In genomic region chr19:1086618-1087017, GRCh38 we compare ENCODE assay signal across 18 cellular contexts. TPM values are rescaled to one million over a fixed set of nuclear protein-coding genes. Genes with fewer than 3 reads are reported as not detected.
DNase-seq lines count a peak whose midpoint lies in the region; ATAC-seq and TF ChIP-seq lines count a peak whose summit lies in the region.
"Had no signal": no experiment of that assay in that cellular context is flagged by ENCODE, and none has a peak within 500 bp of the region (broad histone marks: within the 10 kb centered on the region; RNA-seq: fewer than 3 reads in every experiment).

No MANE protein-coding gene starts in this region.

- WGBS in transverse colon (ENCODE audit: low coverage in 1 of 2), 2 donors, result 65 to 76% methylated on average over 4 to 21 of the region's 21 CpGs
- WGBS in esophagus muscularis mucosa, result 80% methylated on average over 20 of the region's 21 CpGs

- H3K27ac ChIP-seq in transverse colon, result peak overlapping the region in 1 of 4 donors; percentile 56
- H3K27ac ChIP-seq in esophagus muscularis mucosa (replicated peaks in 1 of 4), result no peak overlapping the region
- H3K27ac ChIP-seq: GM23248 had no signal

- peaks cover 39% of the 10 kb centered on the region for H3K36me3 Mint-ChIP-seq in activated naive CD4-positive, alpha-beta T cell treated with anti-CD3 and anti-CD28 coated beads, Interleukin-2, amount 10 ng/mL, durations not matched to agents 7 days and 5 days
- H3K36me3 Mint-ChIP-seq in activated naive CD4-positive, alpha-beta T cell treated with anti-CD3 and anti-CD28 coated beads, Interleukin-2, amount 50 U/mL, for 72 hours, result peaks cover 0 to 9% of the 10 kb centered on the region in 2 donors
- H3K36me3 Mint-ChIP-seq in activated T-helper 1 cell treated with anti-CD3 and anti-CD28 coated beads, Interleukin-12 subunit alpha, Interleukin-12 subunit beta, Interleukin-2, Interleukin-4 antibody, amounts not matched to agents 30 ng/mL and 10 ng/mL and 1 ng/mL, durations not matched to agents 14 hours and 24 hours and 36 hours (ENCODE audit: low read depth), result peaks cover 20% of the 10 kb centered on the region
- peaks cover 100% of the 10 kb centered on the region for H3K36me3 Mint-ChIP-seq in stimulated activated effector memory CD8-positive, alpha-beta T cell treated with anti-CD3 and anti-CD28 coated beads, Interleukin-12 subunit alpha, Interleukin-12 subunit beta, amount 100 ng/mL, for 72 hours

- no peak overlapping the region for H3K4me3 Mint-ChIP-seq in activated naive CD4-positive, alpha-beta T cell treated with anti-CD3 and anti-CD28 coated beads, Interleukin-2, amount 10 ng/mL, durations not matched to agents 7 days and 5 days
- H3K4me3 Mint-ChIP-seq in activated T-helper 1 cell treated with anti-CD3 and anti-CD28 coated beads, Interleukin-12 subunit alpha, Interleukin-12 subunit beta, Interleukin-2, Interleukin-4 antibody, amounts not matched to agents 30 ng/mL and 10 ng/mL and 1 ng/mL, durations not matched to agents 14 hours and 24 hours and 36 hours, result no peak overlapping the region
- no peak overlapping the region for H3K4me3 Mint-ChIP-seq in stimulated activated effector memory CD8-positive, alpha-beta T cell treated with anti-CD3 and anti-CD28 coated beads, Interleukin-12 subunit alpha, Interleukin-12 subunit beta, amount 100 ng/mL, for 72 hours

- H3K4me1 Mint-ChIP-seq in activated naive CD4-positive, alpha-beta T cell treated with anti-CD3 and anti-CD28 coated beads, Interleukin-2, amount 10 ng/mL, durations not matched to agents 7 days and 5 days, result peaks cover 64% of the 10 kb centered on the region
- peaks cover 25% of the 10 kb centered on the region for H3K4me1 Mint-ChIP-seq in activated T-helper 1 cell treated with anti-CD3 and anti-CD28 coated beads, Interleukin-12 subunit alpha, Interleukin-12 subunit beta, Interleukin-2, Interleukin-4 antibody, amounts not matched to agents 30 ng/mL and 10 ng/mL and 1 ng/mL, durations not matched to agents 14 hours and 24 hours and 36 hours (ENCODE audit: low read depth)
- H3K4me1 Mint-ChIP-seq in stimulated activated effector memory CD8-positive, alpha-beta T cell treated with anti-CD3 and anti-CD28 coated beads, Interleukin-12 subunit alpha, Interleukin-12 subunit beta, amount 100 ng/mL, for 72 hours, result peaks cover 46% of the 10 kb centered on the region

- TF ChIP-seq CTCF in transverse colon (IDR thresholded peaks at IDR 0.05) (no peak), esophagus muscularis mucosa (IDR thresholded peaks at IDR 0.05) (no peak)

- peaks cover 5% of the 10 kb centered on the region for H3K27me3 Mint-ChIP-seq in activated naive CD4-positive, alpha-beta T cell treated with anti-CD3 and anti-CD28 coated beads, Interleukin-2, amount 10 ng/mL, durations not matched to agents 7 days and 5 days
- no peaks in the 10 kb centered on the region for H3K27me3 Mint-ChIP-seq in activated T-helper 1 cell treated with anti-CD3 and anti-CD28 coated beads, Interleukin-12 subunit alpha, Interleukin-12 subunit beta, Interleukin-2, Interleukin-4 antibody, amounts not matched to agents 30 ng/mL and 10 ng/mL and 1 ng/mL, durations not matched to agents 14 hours and 24 hours and 36 hours (ENCODE audit: insufficient read depth)

- TF ChIP-seq EP300 in transverse colon (IDR thresholded peaks at IDR 0.05; ENCODE audit: low read depth) (no peak), esophagus muscularis mucosa (IDR thresholded peaks at IDR 0.05) (no peak)

- in situ Hi-C loops in transverse colon (cut with MboI; ENCODE audit: low pct_ligation_motif_present in 1 of 4, low pct_unique_long_range_greater_than_20kb in 1 of 4, low sequenced_read_pairs in 3 of 4), result no loop called here

- H3K4me1 ChIP-seq in transverse colon (peaks cover 3 to 38% (median 20%) of the 10 kb centered on the region in 4 donors), esophagus muscularis mucosa (peaks cover 5 to 46% (median 35%) of the 10 kb centered on the region in 4 donors)
- H3K4me1 ChIP-seq: testis had no signal

- H3K27ac Mint-ChIP-seq in activated naive CD4-positive, alpha-beta T cell treated with anti-CD3 and anti-CD28 coated beads, Interleukin-2, amount 10 ng/mL, durations not matched to agents 7 days and 5 days, result peak overlapping the region; percentile 78
- H3K27ac Mint-ChIP-seq in activated naive CD4-positive, alpha-beta T cell treated with anti-CD3 and anti-CD28 coated beads, Interleukin-2, amount 50 U/mL, for 72 hours, result peak overlapping the region in 1 of 2 donors; percentile 79
- H3K27ac Mint-ChIP-seq in activated T-helper 1 cell treated with anti-CD3 and anti-CD28 coated beads, Interleukin-12 subunit alpha, Interleukin-12 subunit beta, Interleukin-2, Interleukin-4 antibody, amounts not matched to agents 30 ng/mL and 10 ng/mL and 1 ng/mL, durations not matched to agents 14 hours and 24 hours and 36 hours, result peak overlapping the region; percentile 81
- H3K27ac Mint-ChIP-seq in stimulated activated effector memory CD8-positive, alpha-beta T cell treated with anti-CD3 and anti-CD28 coated beads, Interleukin-12 subunit alpha, Interleukin-12 subunit beta, amount 100 ng/mL, for 72 hours, result peak overlapping the region; percentile 94

- TF ChIP-seq POLR2A in GM18505 (IDR thresholded peaks at IDR 0.05; ENCODE audit: borderline replicate concordance, extremely low read depth, insufficient read depth, insufficient read length), result peak; percentile 23
- no peak for TF ChIP-seq POLR2A in transverse colon (IDR thresholded peaks at IDR 0.05)
- no peak for TF ChIP-seq POLR2A in esophagus muscularis mucosa (IDR thresholded peaks at IDR 0.05; ENCODE audit: low read depth)

- intact Hi-C loops in activated T-helper 1 cell treated with anti-CD3 and anti-CD28 coated beads, Interleukin-12 subunit alpha, Interleukin-12 subunit beta, Interleukin-2, Interleukin-4 antibody, amounts not matched to agents 30 ng/mL and 10 ng/mL and 1 ng/mL, durations not matched to agents 14 hours and 24 hours and 36 hours (cut with micrococcal nuclease), result loop anchor here (1.0 kb wide), 1 partner anchor 9 kb away; the partner anchor contains the start of gene POLR2E
- intact Hi-C loops in transverse colon (cut with DNase I; ENCODE audit: low total_unique reads), result no loop called here
- intact Hi-C loops in esophagus muscularis mucosa (cut with DNase I), result no loop called here

- H3K36me3 ChIP-seq in transverse colon (peaks cover 0 to 18% (median 3%) of the 10 kb centered on the region in 4 donors), esophagus muscularis mucosa (peaks cover 11 to 60% (median 53%) of the 10 kb centered on the region in 4 donors)

- CTCF ChIA-PET in activated naive CD4-positive, alpha-beta T cell treated with anti-CD3 and anti-CD28 coated beads, Interleukin-2, amount 10 ng/mL, durations not matched to agents 7 days and 5 days (lab: Charles Lee), result interaction anchor here (0.6 to 1.6 kb wide), 4 partner anchors 10 to 180 kb away, joined by 3 to 4 read pairs (median 4); no protein-coding TSS in a partner anchor

- H3K27me3 ChIP-seq in transverse colon (no peaks in the 10 kb centered on the region), esophagus muscularis mucosa (peaks cover 0 to 29% (median 0%) of the 10 kb centered on the region in 4 donors)
- H3K27me3 ChIP-seq: testis had no signal

- H3K4me3 ChIP-seq in transverse colon (no peak overlapping the region), esophagus muscularis mucosa (no peak overlapping the region)
- H3K4me3 ChIP-seq: GM23248, testis had no signal

- no peak for DNase-seq in activated naive CD4-positive, alpha-beta T cell treated with anti-CD3 and anti-CD28 coated beads, Interleukin-2, amount 10 ng/mL, durations not matched to agents 7 days and 5 days
- DNase-seq in activated naive CD4-positive, alpha-beta T cell treated with anti-CD3 and anti-CD28 coated beads, Interleukin-2, amount 50 U/mL, for 72 hours (ENCODE audit: low spot score in 2 of 2), result no peak
- no peak for DNase-seq in activated T-helper 1 cell treated with anti-CD3 and anti-CD28 coated beads, Interleukin-12 subunit alpha, Interleukin-12 subunit beta, Interleukin-2, Interleukin-4 antibody, amounts not matched to agents 30 ng/mL and 10 ng/mL and 1 ng/mL, durations not matched to agents 14 hours and 24 hours and 36 hours (ENCODE audit: low spot score)
- DNase-seq in stimulated activated effector memory CD8-positive, alpha-beta T cell treated with anti-CD3 and anti-CD28 coated beads, Interleukin-12 subunit alpha, Interleukin-12 subunit beta, amount 100 ng/mL, for 72 hours (ENCODE audit: low spot score in 2 of 2), result no peak
- DNase-seq in transverse colon (no peak), esophagus muscularis mucosa (ENCODE audit: extremely low spot score) (no peak), T1000 (lab: John Stamatoyannopoulos, UW) (no peak)
- DNase-seq: activated CD8-positive, alpha-beta memory T cell treated with anti-CD3 and anti-CD28 coated beads, Interleukin-2, amount 50 U/mL, for 4 hours; activated naive CD4-positive, alpha-beta T cell treated with anti-CD3 and anti-CD28 coated beads, Interleukin-2, amount 50 U/mL, for 16 hours; DND-41; GM23248; NCI-H1105 treated with DMSO at 0.1 percent for 48 hours; NCI-H69; SHP77 treated with DMSO at 0.1 percent for 48 hours; stimulated activated CD4-positive, alpha-beta T cell treated with anti-CD3 and anti-CD28 coated beads, Interleukin-12 subunit alpha, Interleukin-12 subunit beta, amount 100 ng/mL, for 4 hours; stimulated activated CD8-positive, alpha-beta memory T cell treated with anti-CD3 and anti-CD28 coated beads, Interleukin-4, amount 100 ng/mL, for 48 hours; testis had no signal

- H3K9me3 Mint-ChIP-seq in activated naive CD4-positive, alpha-beta T cell treated with anti-CD3 and anti-CD28 coated beads, Interleukin-2, amount 10 ng/mL, durations not matched to agents 7 days and 5 days, result no peaks in the 10 kb centered on the region
- H3K9me3 Mint-ChIP-seq in activated naive CD4-positive, alpha-beta T cell treated with anti-CD3 and anti-CD28 coated beads, Interleukin-2, amount 50 U/mL, for 72 hours, result no peaks in the 10 kb centered on the region
- no peaks in the 10 kb centered on the region for H3K9me3 Mint-ChIP-seq in activated T-helper 1 cell treated with anti-CD3 and anti-CD28 coated beads, Interleukin-12 subunit alpha, Interleukin-12 subunit beta, Interleukin-2, Interleukin-4 antibody, amounts not matched to agents 30 ng/mL and 10 ng/mL and 1 ng/mL, durations not matched to agents 14 hours and 24 hours and 36 hours
- no peaks in the 10 kb centered on the region for H3K9me3 Mint-ChIP-seq in stimulated activated effector memory CD8-positive, alpha-beta T cell treated with anti-CD3 and anti-CD28 coated beads, Interleukin-12 subunit alpha, Interleukin-12 subunit beta, amount 100 ng/mL, for 72 hours

- ATAC-seq in activated naive CD4-positive, alpha-beta T cell treated with anti-CD3 and anti-CD28 coated beads, Interleukin-2, amount 50 U/mL, for 72 hours, result no peak
- ATAC-seq in GM18505 (IDR thresholded peaks at IDR 0.05; ENCODE audit: unreplicated experiment), result no peak
- ATAC-seq in stimulated activated effector memory CD8-positive, alpha-beta T cell treated with anti-CD3 and anti-CD28 coated beads, Interleukin-12 subunit alpha, Interleukin-12 subunit beta, amount 100 ng/mL, for 72 hours, result no peak

- no peaks in the 10 kb centered on the region for H3K9me3 ChIP-seq in transverse colon
- no peaks in the 10 kb centered on the region for H3K9me3 ChIP-seq in esophagus muscularis mucosa
- H3K9me3 ChIP-seq: testis had no signal

RNA-seq across cellular contexts. Expression of gene POLR2E, which starts 8.6 kb away (rescaled TPM):
- total RNA-seq in activated naive CD4-positive, alpha-beta T cell treated with anti-CD3 and anti-CD28 coated beads, Interleukin-2, amount 50 U/mL, for 72 hours, result 100 to 1,000 TPM; 248 to 259 TPM
- total RNA-seq in activated T-helper 1 cell treated with anti-CD3 and anti-CD28 coated beads, Interleukin-12 subunit alpha, Interleukin-12 subunit beta, Interleukin-2, Interleukin-4 antibody, amounts not matched to agents 30 ng/mL and 10 ng/mL and 1 ng/mL, durations not matched to agents 14 hours and 24 hours and 36 hours, result 265 and 282 TPM in 2 replicates
- 100 to 1,000 TPM in 2 of 4 donors, 10 to 100 TPM in 2; 74.8 to 167 (median 103) TPM for total RNA-seq in transverse colon
- total RNA-seq in esophagus muscularis mucosa, result 100 to 1,000 TPM in 3 of 4 donors, 10 to 100 TPM in 1; 96.8 to 198 (median 135) TPM

RNA-seq across cellular contexts. Expression of gene GPX4, which starts 17.2 kb away (rescaled TPM):
- 100 to 1,000 TPM; 154 to 316 TPM for total RNA-seq in activated naive CD4-positive, alpha-beta T cell treated with anti-CD3 and anti-CD28 coated beads, Interleukin-2, amount 50 U/mL, for 72 hours
- total RNA-seq in activated T-helper 1 cell treated with anti-CD3 and anti-CD28 coated beads, Interleukin-12 subunit alpha, Interleukin-12 subunit beta, Interleukin-2, Interleukin-4 antibody, amounts not matched to agents 30 ng/mL and 10 ng/mL and 1 ng/mL, durations not matched to agents 14 hours and 24 hours and 36 hours, result 236 and 241 TPM in 2 replicates
- total RNA-seq in transverse colon, result 100 to 1,000 TPM; 115 to 426 (median 261) TPM
- 100 to 1,000 TPM; 338 to 386 (median 375) TPM for total RNA-seq in esophagus muscularis mucosa

RNA-seq across cellular contexts. Expression of gene ARHGAP45, which starts 19.7 kb away (rescaled TPM):
- total RNA-seq in activated naive CD4-positive, alpha-beta T cell treated with anti-CD3 and anti-CD28 coated beads, Interleukin-2, amount 50 U/mL, for 72 hours, result 100 to 1,000 TPM; 171 to 174 TPM
- total RNA-seq in activated T-helper 1 cell treated with anti-CD3 and anti-CD28 coated beads, Interleukin-12 subunit alpha, Interleukin-12 subunit beta, Interleukin-2, Interleukin-4 antibody, amounts not matched to agents 30 ng/mL and 10 ng/mL and 1 ng/mL, durations not matched to agents 14 hours and 24 hours and 36 hours, result 201 and 202 TPM in 2 replicates
- total RNA-seq in transverse colon, result 100 to 1,000 TPM in 1 of 4 donors, 10 to 100 TPM in 2, 1 to 10 TPM in 1; 10.0 to 174 (median 76.9) TPM
- total RNA-seq in esophagus muscularis mucosa, result 10 to 100 TPM; 17.8 to 28.3 (median 21.2) TPM

RNA-seq across cellular contexts. Expression of gene ABCA7, which starts 46.7 kb away (rescaled TPM):
- total RNA-seq in activated naive CD4-positive, alpha-beta T cell treated with anti-CD3 and anti-CD28 coated beads, Interleukin-2, amount 50 U/mL, for 72 hours, result 100 to 1,000 TPM in 1 of 2 donors, 10 to 100 TPM in 1; 17.8 to 105 TPM
- total RNA-seq in activated T-helper 1 cell treated with anti-CD3 and anti-CD28 coated beads, Interleukin-12 subunit alpha, Interleukin-12 subunit beta, Interleukin-2, Interleukin-4 antibody, amounts not matched to agents 30 ng/mL and 10 ng/mL and 1 ng/mL, durations not matched to agents 14 hours and 24 hours and 36 hours, result 15.8 and 18.3 TPM in 2 replicates
- total RNA-seq in transverse colon (100 to 1,000 TPM in 1 of 4 donors, 10 to 100 TPM in 3; 47.1 to 128 (median 82.0) TPM), esophagus muscularis mucosa (1 to 10 TPM; 3.9 to 9.5 (median 6.9) TPM)
